Comparison of ENCODE assay signal across 17 cellular contexts in the genomic region with DNA sequence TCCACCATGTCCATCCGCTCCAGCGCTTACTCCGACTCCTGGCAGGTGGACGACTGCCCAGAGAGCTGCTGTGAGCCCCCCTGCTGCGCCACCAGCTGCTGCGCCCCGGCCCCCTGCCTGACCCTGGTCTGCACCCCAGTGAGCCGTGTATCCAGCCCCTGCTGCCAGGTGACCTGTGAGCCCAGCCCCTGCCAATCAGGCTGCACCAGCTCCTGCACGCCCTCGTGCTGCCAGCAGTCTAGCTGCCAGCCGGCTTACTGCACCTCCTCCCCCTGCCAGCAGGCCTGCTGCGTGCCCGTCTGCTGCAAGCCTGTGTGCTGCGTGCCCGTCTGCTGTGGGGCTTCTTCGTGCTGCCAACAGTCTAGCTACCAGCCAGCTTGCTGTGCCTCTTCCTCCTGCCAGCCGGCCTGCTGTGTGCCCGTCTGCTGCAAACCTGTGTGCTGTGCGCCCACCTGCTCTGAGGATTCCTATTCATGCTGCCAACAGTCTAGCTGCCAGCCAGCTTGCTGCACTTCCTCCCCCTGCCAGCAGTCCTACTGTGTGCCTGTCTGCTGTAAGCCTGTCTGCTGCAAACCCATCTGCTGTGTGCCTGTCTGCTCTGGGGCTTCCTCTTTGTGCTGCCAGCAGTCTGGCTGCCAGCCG. TPM values are rescaled to one million over a fixed set of nuclear protein-coding genes. Genes with fewer than 3 reads are reported as not detected.
A peak's percentile ranks its signal among the peaks of the same experiment; 100 is the strongest.
DNase-seq lines count a peak whose midpoint lies in the region; ATAC-seq, FAIRE-seq and TF ChIP-seq lines count a peak whose summit lies in the region.
"Not testable (repeated sequence)": the region's sequence is repeated elsewhere in the genome, so short reads cannot be mapped to it uniquely, and the experiment has no call there.
"Had no signal": no experiment of that assay in that cellular context is flagged by ENCODE, and none has a peak within 500 bp of the region (broad histone marks: within the 10 kb centered on the region; RNA-seq: fewer than 3 reads in every experiment).

No MANE protein-coding gene starts in this region.

- not testable (repeated sequence) for H3T11ph ChIP-seq in H9 (ENCODE audit: low read length)

- not testable (repeated sequence) for H3K27me3 Mint-ChIP-seq in CD8-positive, alpha-beta memory T cell; activated naive CD4-positive, alpha-beta T cell treated with anti-CD3 and anti-CD28 coated beads, Interleukin-2, amount 50 U/mL, for 24 hours; naive thymus-derived CD8-positive, alpha-beta T cell
- peaks cover 13% of the 10 kb centered on the region for H3K27me3 Mint-ChIP-seq in H9 (ENCODE audit: low read depth)

- H3K27me3 ChIP-seq in CD8-positive, alpha-beta memory T cell (ENCODE audit: insufficient read depth, low read length, poor library complexity, severe bottlenecking); H9 (ENCODE audit: insufficient read depth, low read length); H1 (replicated peaks in 1 of 4; ENCODE audit: control insufficient read depth in 3 of 4, extremely low read depth in 1 of 4, insufficient read depth in 3 of 4, low read length in 3 of 4): not testable (repeated sequence)

- peak overlapping the region in 5 of 8 donors; percentile 29 to 83 (median 66) for H3K27ac Mint-ChIP-seq in CD8-positive, alpha-beta memory T cell
- peak overlapping the region in 2 of 3 experiments; percentile 56 to 57; a peak in 2 of 7 replicates for H3K27ac Mint-ChIP-seq in H9
- H3K27ac Mint-ChIP-seq in activated naive CD4-positive, alpha-beta T cell treated with anti-CD3 and anti-CD28 coated beads, Interleukin-2, amount 50 U/mL, for 24 hours, result peak overlapping the region; percentile 59
- peak overlapping the region in 7 of 10 donors; percentile 31 to 81 (median 58) for H3K27ac Mint-ChIP-seq in naive thymus-derived CD8-positive, alpha-beta T cell

- not testable (repeated sequence) for H2BK5ac ChIP-seq in H9 (ENCODE audit: insufficient read length, low read length); H1 (ENCODE audit: low read depth, low read length)

- not testable (repeated sequence) for H4K8ac ChIP-seq in H9 (replicated peaks; ENCODE audit: insufficient read length, low read depth, low read length); H1 (ENCODE audit: extremely low read depth, insufficient read depth, low read length)

- H4K5ac ChIP-seq in H9 (ENCODE audit: insufficient read length, low read depth, low read length); H1 (ENCODE audit: insufficient read length, low read depth, low read length): not testable (repeated sequence)

- not testable (repeated sequence) for H2BK15ac ChIP-seq in H9 (ENCODE audit: low read depth, low read length); H1 (ENCODE audit: low read length)

- peaks cover 28 to 52% (median 46%) of the 10 kb centered on the region in 5 donors for H3K9me3 Mint-ChIP-seq in CD8-positive, alpha-beta memory T cell
- peaks cover 41 to 44% of the 10 kb centered on the region in 2 experiments for H3K9me3 Mint-ChIP-seq in H9
- peaks cover 42% of the 10 kb centered on the region for H3K9me3 Mint-ChIP-seq in activated naive CD4-positive, alpha-beta T cell treated with anti-CD3 and anti-CD28 coated beads, Interleukin-2, amount 50 U/mL, for 24 hours
- peaks cover 17 to 60% (median 53%) of the 10 kb centered on the region in 9 donors for H3K9me3 Mint-ChIP-seq in naive thymus-derived CD8-positive, alpha-beta T cell

- H2BK20ac ChIP-seq in H9 (ENCODE audit: low read depth, low read length, poor library complexity, severe bottlenecking); H1 (ENCODE audit: low read length): not testable (repeated sequence)

- not testable (repeated sequence) for H4K20me1 ChIP-seq in H9 (ENCODE audit: control insufficient read depth, insufficient read depth, insufficient read length); H1 (replicated peaks in 1 of 2; ENCODE audit: control insufficient read depth in 1 of 2, insufficient read depth in 2 of 2, low read length in 2 of 2)

- TF ChIP-seq POLR2A in H1 (IDR thresholded peaks at IDR 0.05; ENCODE audit: control extremely low read depth in 1 of 2, low read depth in 2 of 2, low read length in 2 of 2), result not testable (repeated sequence)

- not testable (repeated sequence) for ATAC-seq in naive thymus-derived CD8-positive, alpha-beta T cell

- not testable (repeated sequence) for H3K9me3 ChIP-seq in CD8-positive, alpha-beta memory T cell (ENCODE audit: low read length); H9 (ENCODE audit: control insufficient read depth, low read depth, low read length)
- peaks cover 16% of the 10 kb centered on the region in 2 experiments for H3K9me3 ChIP-seq in H1 (ENCODE audit: insufficient read depth in 2 of 2, low read depth in 1 of 2, low read length in 1 of 2)

- H3K27ac ChIP-seq in CD8-positive, alpha-beta memory T cell (ENCODE audit: low read depth, low read length); H9 (ENCODE audit: insufficient read length, low read depth, low read length); H1 (ENCODE audit: low read depth, low read length): not testable (repeated sequence)

- not testable (repeated sequence) for TF ChIP-seq CTCF in H9 (conservative IDR thresholded peaks at IDR 0.05); H1 (IDR thresholded peaks at IDR 0.05; ENCODE audit: control extremely low read depth in 1 of 3, insufficient read depth in 1 of 3, low read depth in 1 of 3, low read length in 3 of 3)

- not testable (repeated sequence) for H4K91ac ChIP-seq in H9 (ENCODE audit: insufficient read length, low read depth, low read length); H1 (replicated peaks; ENCODE audit: insufficient read length, low read length)

- CTCF ChIA-PET in CD8-positive, alpha-beta memory T cell (lab: Charles Lee), result not testable (repeated sequence)
- CTCF ChIA-PET in H1 (lab: Charles Lee; ENCODE audit: partially characterized antibody), result interaction anchor here (0.6 to 2.5 kb wide), 6 partner anchors 8 to 395 kb away, joined by 3 to 9 read pairs (median 3); no protein-coding TSS in a partner anchor

- not testable (repeated sequence) for H3K79me2 ChIP-seq in H9 (ENCODE audit: insufficient read depth, low read length); H1 (ENCODE audit: control insufficient read depth in 1 of 2, insufficient read depth in 2 of 2, low read length in 2 of 2)

- not testable (repeated sequence) for H3K79me1 ChIP-seq in H9 (ENCODE audit: insufficient read depth, low read depth, low read length, poor library complexity, severe bottlenecking); H1 (ENCODE audit: low read depth, low read length)

- peaks cover 30% of the 10 kb centered on the region for H3K4me1 ChIP-seq in CD8-positive, alpha-beta memory T cell (ENCODE audit: insufficient read depth, low read length)
- not testable (repeated sequence) for H3K4me1 ChIP-seq in H9 (ENCODE audit: insufficient read depth, low read length); H1 (replicated peaks in 1 of 4; ENCODE audit: control insufficient read depth in 3 of 4, insufficient read depth in 4 of 4, low read length in 3 of 4)

- not testable (repeated sequence) for H2AFZ ChIP-seq in H9 (ENCODE audit: low read length); H1 (ENCODE audit: low read length)

- H2BK12ac ChIP-seq in H9 (ENCODE audit: insufficient read length, low read depth, low read length); H1 (ENCODE audit: low read depth, low read length): not testable (repeated sequence)

- FAIRE-seq in H1 (lab: Jason Lieb, UNC), result not testable (repeated sequence)

- H3K4me1 Mint-ChIP-seq in CD8-positive, alpha-beta memory T cell, result peaks cover 44 to 59% (median 46%) of the 10 kb centered on the region in 3 donors
- H3K4me1 Mint-ChIP-seq in H9, result not testable (repeated sequence)
- H3K4me1 Mint-ChIP-seq in activated naive CD4-positive, alpha-beta T cell treated with anti-CD3 and anti-CD28 coated beads, Interleukin-2, amount 50 U/mL, for 24 hours, result peaks cover 38% of the 10 kb centered on the region
- peaks cover 22 to 53% (median 44%) of the 10 kb centered on the region in 4 donors for H3K4me1 Mint-ChIP-seq in naive thymus-derived CD8-positive, alpha-beta T cell

- not testable (repeated sequence) for DNase-seq in CD8-positive, alpha-beta memory T cell; H9; naive thymus-derived CD8-positive, alpha-beta T cell
- DNase-seq in NCI-H146 treated with DMSO at 0.1 percent for 48 hours (lab: John Stamatoyannopoulos, UW; ENCODE audit: unreplicated experiment) (peak; percentile 54), cerebellar cortex (ENCODE audit: low spot score) (peak; percentile 5), H1 (ENCODE audit: low read depth in 1 of 2, low spot score in 2 of 2) (peak in 1 of 2 experiments; percentile 42), posterior vena cava (ENCODE audit: low spot score) (peak; percentile 44)

- no CpG with 5 or more reads among the region's 20 CpGs for WGBS in H9 (ENCODE audit: extremely low coverage, insufficient read length, low lambda C conversion rate)
- WGBS in H1 (ENCODE audit: extremely low coverage in 1 of 2, insufficient coverage in 1 of 2, insufficient read length in 1 of 2, insufficient replicate concordance in 2 of 2, low coverage in 1 of 2, low lambda C conversion rate in 2 of 2, missing lambda C conversion rate in 1 of 2), 2 experiments, result 83% methylated on average over 15 of the region's 20 CpGs; no CpG with 5 or more reads in 1 of the 2 experiments

- H3K4me3 Mint-ChIP-seq in CD8-positive, alpha-beta memory T cell, result peak overlapping the region in 2 of 7 donors; percentile 15 to 22
- H3K4me3 Mint-ChIP-seq in H9; activated naive CD4-positive, alpha-beta T cell treated with anti-CD3 and anti-CD28 coated beads, Interleukin-2, amount 50 U/mL, for 24 hours: not testable (repeated sequence)
- peak overlapping the region in 1 of 10 donors; percentile 13 for H3K4me3 Mint-ChIP-seq in naive thymus-derived CD8-positive, alpha-beta T cell

- not testable (repeated sequence) for H3K18ac ChIP-seq in H9 (ENCODE audit: insufficient read length, low read depth, low read length); H1 (ENCODE audit: extremely low read depth, low read length)

- intact Hi-C loops in posterior vena cava (cut with DNase I), result not testable (repeated sequence)

- POLR2A ChIA-PET in CD8-positive, alpha-beta memory T cell (lab: Charles Lee), result interaction anchor here (0.7 kb wide), 1 partner anchor 27 kb away, joined by 3 read pairs; a partner anchor contains a TSS
- POLR2A ChIA-PET in H1 (lab: Charles Lee; ENCODE audit: partially characterized antibody), result not testable (repeated sequence)
- POLR2A ChIA-PET in naive thymus-derived CD8-positive, alpha-beta T cell (lab: Charles Lee), result interaction anchor here (0.8 to 3.3 kb wide), 2 partner anchors 29 to 31 kb away, joined by 3 to 15 read pairs; a partner anchor contains a TSS

- not testable (repeated sequence) for H3K4me3 ChIP-seq in CD8-positive, alpha-beta memory T cell (ENCODE audit: low read length); H1 (ENCODE audit: extremely low read depth in 1 of 4, insufficient read depth in 2 of 4, low read depth in 3 of 4, low read length in 4 of 4)

- not testable (repeated sequence) for TF ChIP-seq EP300 in H1 (IDR thresholded peaks at IDR 0.05; ENCODE audit: borderline replicate concordance in 1 of 2, low read depth in 2 of 2, low read length in 2 of 2)

- not testable (repeated sequence) for TF ChIP-seq RAD21 in H1 (IDR thresholded peaks at IDR 0.05 in 1 of 2, conservative IDR thresholded peaks at IDR 0.05 in 1 of 2; ENCODE audit: low read depth in 2 of 2, low read length in 2 of 2)

- not testable (repeated sequence) for H3K14ac ChIP-seq in H9 (ENCODE audit: insufficient read depth, low read length); H1 (ENCODE audit: insufficient read length)

- not testable (repeated sequence) for H3K56ac ChIP-seq in H9 (ENCODE audit: insufficient read length, low read depth, low read length); H1 (replicated peaks; ENCODE audit: insufficient read length, low read depth, low read length)

- H3K36me3 ChIP-seq in CD8-positive, alpha-beta memory T cell (ENCODE audit: insufficient read depth, low read length); H1 (ENCODE audit: control insufficient read depth in 2 of 4, insufficient read depth in 4 of 4, low read length in 3 of 4): not testable (repeated sequence)

- H3K36me3 Mint-ChIP-seq in CD8-positive, alpha-beta memory T cell, result peaks cover 9 to 46% (median 20%) of the 10 kb centered on the region in 3 donors
- peaks cover 14 to 38% (median 23%) of the 10 kb centered on the region in 3 experiments; a peak in 6 of 7 replicates for H3K36me3 Mint-ChIP-seq in H9 (ENCODE audit: insufficient read depth in 1 of 3, low read depth in 3 of 3)
- H3K36me3 Mint-ChIP-seq in activated naive CD4-positive, alpha-beta T cell treated with anti-CD3 and anti-CD28 coated beads, Interleukin-2, amount 50 U/mL, for 24 hours, result peaks cover 22% of the 10 kb centered on the region
- peaks cover 2 to 48% (median 43%) of the 10 kb centered on the region in 3 donors for H3K36me3 Mint-ChIP-seq in naive thymus-derived CD8-positive, alpha-beta T cell

- not testable (repeated sequence) for H2AK5ac ChIP-seq in H9 (ENCODE audit: insufficient read length, low read length); H1 (ENCODE audit: low read depth, low read length)

- not testable (repeated sequence) for H3K23me2 ChIP-seq in H9 (ENCODE audit: insufficient read length, low read depth, low read length, poor library complexity, severe bottlenecking); H1 (ENCODE audit: low read depth, low read length)

- H3K4me2 ChIP-seq in H9 (ENCODE audit: insufficient read depth, insufficient read length, low read length); H1 (ENCODE audit: insufficient read depth in 1 of 2, low read depth in 2 of 2, low read length in 2 of 2): not testable (repeated sequence)

- not testable (repeated sequence) for H2BK120ac ChIP-seq in H9 (ENCODE audit: low read depth, low read length, poor library complexity, severe bottlenecking); H1 (replicated peaks; ENCODE audit: low read depth, low read length)

- H3K4ac ChIP-seq in H9 (ENCODE audit: low read depth, low read length); H1 (replicated peaks; ENCODE audit: insufficient read length, low read depth, low read length): not testable (repeated sequence)

- not testable (repeated sequence) for H3K9ac ChIP-seq in H9 (ENCODE audit: extremely low read depth, insufficient read length, low read length); H1 (replicated peaks in 1 of 4; ENCODE audit: extremely low read depth in 1 of 4, low read depth in 3 of 4, low read length in 3 of 4)

- not testable (repeated sequence) for H3K23ac ChIP-seq in H9 (ENCODE audit: insufficient read length, low read depth, low read length); H1 (ENCODE audit: insufficient read length)

RNA-seq across cellular contexts. Expression of a gene that starts 0.4 kb away (rescaled TPM):
- total RNA-seq in CD8-positive, alpha-beta memory T cell, result not detected
- polyA plus RNA-seq in CD8-positive, alpha-beta memory T cell, result not detected
- total RNA-seq in H9 (2021) (not detected in 2 replicates), posterior vena cava (not detected)
- not detected in 2 replicates for total RNA-seq in H1 (2021; fragmentation: NEBNext Ultra II Directional; extraction: Animal tissue kit (Norgen Biotek cat#: 25700))
- polyA plus RNA-seq in H1 (2011; rRNA removed), result not detected in 2 replicates
- polyA plus RNA-seq in H1 (2011; cell fraction: cytosol; rRNA removed), result not detected
- polyA plus RNA-seq in H1 (2011; cell fraction: nucleus; rRNA removed), result not detected
- polyA plus RNA-seq in H1 (2012, experiment 1 of 2), result not detected in 4 replicates
- polyA plus RNA-seq in H1 (2012, experiment 2 of 2), result not detected
- polyA plus RNA-seq in H1 (2013, experiment 1 of 2), result not detected
- not detected for polyA plus RNA-seq in H1 (2013, experiment 2 of 2)
- not detected in 2 replicates for polyA minus RNA-seq in H1 (2011; rRNA and poly(A)+ RNA removed)
- polyA minus RNA-seq in H1 (2011; cell fraction: cytosol; rRNA and poly(A)+ RNA removed), result not detected
- not detected for polyA minus RNA-seq in H1 (2011; cell fraction: nucleus; rRNA and poly(A)+ RNA removed)
- total RNA-seq in naive thymus-derived CD8-positive, alpha-beta T cell, result not detected
- polyA plus RNA-seq in naive thymus-derived CD8-positive, alpha-beta T cell, result not detected
- total RNA-seq: A673; CD8-positive, alpha-beta T cell; Daoy; GM23338; H7; HepG2 had no signal
- polyA plus RNA-seq: AG04450, CD14-positive monocyte, GM23338, HepG2, IgD-negative memory B cell had no signal

RNA-seq across cellular contexts. Expression of a gene that starts 9.9 kb away (rescaled TPM):
- not detected for total RNA-seq in CD8-positive, alpha-beta memory T cell
- not detected for polyA plus RNA-seq in CD8-positive, alpha-beta memory T cell
- total RNA-seq in H9 (2021), result not detected in 2 replicates
- total RNA-seq in H1 (2021; fragmentation: NEBNext Ultra II Directional; extraction: Animal tissue kit (Norgen Biotek cat#: 25700)), result not detected in 2 replicates
- not detected in 2 replicates for polyA plus RNA-seq in H1 (2011; rRNA removed)
- polyA plus RNA-seq in H1 (2011; cell fraction: cytosol; rRNA removed), result not detected
- not detected for polyA plus RNA-seq in H1 (2011; cell fraction: nucleus; rRNA removed)
- 0.20 TPM in 1 of 4 replicates, not detected in the others for polyA plus RNA-seq in H1 (2012, experiment 1 of 2)
- not detected for polyA plus RNA-seq in H1 (2012, experiment 2 of 2)
- polyA plus RNA-seq in H1 (2013, experiment 1 of 2), result not detected
- polyA plus RNA-seq in H1 (2013, experiment 2 of 2), result not detected
- polyA minus RNA-seq in H1 (2011; rRNA and poly(A)+ RNA removed), result not detected in 2 replicates
- not detected for polyA minus RNA-seq in H1 (2011; cell fraction: cytosol; rRNA and poly(A)+ RNA removed)
- polyA minus RNA-seq in H1 (2011; cell fraction: nucleus; rRNA and poly(A)+ RNA removed), result not detected
- not detected for total RNA-seq in naive thymus-derived CD8-positive, alpha-beta T cell
- not detected for polyA plus RNA-seq in naive thymus-derived CD8-positive, alpha-beta T cell
- total RNA-seq in posterior vena cava, result not detected
- total RNA-seq: A673; CD8-positive, alpha-beta T cell; Daoy; GM23338; H7; HepG2 had no signal
- polyA plus RNA-seq: AG04450, CD14-positive monocyte, GM23338, HepG2, IgD-negative memory B cell had no signal

RNA-seq across cellular contexts. Expression of a gene that starts 15.4 kb away (rescaled TPM):
- total RNA-seq in CD8-positive, alpha-beta memory T cell, result not detected
- not detected for polyA plus RNA-seq in CD8-positive, alpha-beta memory T cell
- total RNA-seq in H9 (2021) (not detected in 2 replicates), posterior vena cava (not detected)
- not detected in 2 replicates for total RNA-seq in H1 (2021; fragmentation: NEBNext Ultra II Directional; extraction: Animal tissue kit (Norgen Biotek cat#: 25700))
- polyA plus RNA-seq in H1 (2011; rRNA removed), result not detected in 2 replicates
- not detected for polyA plus RNA-seq in H1 (2011; cell fraction: cytosol; rRNA removed)
- not detected for polyA plus RNA-seq in H1 (2011; cell fraction: nucleus; rRNA removed)
- polyA plus RNA-seq in H1 (2012, experiment 1 of 2), result not detected in 4 replicates
- not detected for polyA plus RNA-seq in H1 (2012, experiment 2 of 2)
- not detected for polyA plus RNA-seq in H1 (2013, experiment 1 of 2)
- not detected for polyA plus RNA-seq in H1 (2013, experiment 2 of 2)
- not detected in 2 replicates for polyA minus RNA-seq in H1 (2011; rRNA and poly(A)+ RNA removed)
- polyA minus RNA-seq in H1 (2011; cell fraction: cytosol; rRNA and poly(A)+ RNA removed), result not detected
- not detected for polyA minus RNA-seq in H1 (2011; cell fraction: nucleus; rRNA and poly(A)+ RNA removed)
- not detected for total RNA-seq in naive thymus-derived CD8-positive, alpha-beta T cell
- polyA plus RNA-seq in naive thymus-derived CD8-positive, alpha-beta T cell, result not detected
- total RNA-seq: A673; CD8-positive, alpha-beta T cell; Daoy; GM23338; H7; HepG2 had no signal
- polyA plus RNA-seq: AG04450, CD14-positive monocyte, GM23338, HepG2, IgD-negative memory B cell had no signal

RNA-seq across cellular contexts. Expression of a gene that starts 18.9 kb away (rescaled TPM):
- total RNA-seq in CD8-positive, alpha-beta memory T cell, result not detected
- polyA plus RNA-seq in CD8-positive, alpha-beta memory T cell, result not detected
- not detected in 2 replicates for total RNA-seq in H9 (2021)
- total RNA-seq in H1 (2021; fragmentation: NEBNext Ultra II Directional; extraction: Animal tissue kit (Norgen Biotek cat#: 25700)), result not detected in 2 replicates
- not detected in 2 replicates for polyA plus RNA-seq in H1 (2011; rRNA removed)
- polyA plus RNA-seq in H1 (2011; cell fraction: cytosol; rRNA removed), result not detected
- not detected for polyA plus RNA-seq in H1 (2011; cell fraction: nucleus; rRNA removed)
- polyA plus RNA-seq in H1 (2012, experiment 1 of 2), result not detected in 4 replicates
- not detected for polyA plus RNA-seq in H1 (2012, experiment 2 of 2)
- not detected for polyA plus RNA-seq in H1 (2013, experiment 1 of 2)
- polyA plus RNA-seq in H1 (2013, experiment 2 of 2), result not detected
- polyA minus RNA-seq in H1 (2011; rRNA and poly(A)+ RNA removed), result not detected in 2 replicates
- not detected for polyA minus RNA-seq in H1 (2011; cell fraction: cytosol; rRNA and poly(A)+ RNA removed)
- polyA minus RNA-seq in H1 (2011; cell fraction: nucleus; rRNA and poly(A)+ RNA removed), result not detected
- total RNA-seq in naive thymus-derived CD8-positive, alpha-beta T cell, result not detected
- not detected for polyA plus RNA-seq in naive thymus-derived CD8-positive, alpha-beta T cell
- total RNA-seq in posterior vena cava, result not detected
- total RNA-seq: A673; CD8-positive, alpha-beta T cell; Daoy; GM23338; H7; HepG2 had no signal
- polyA plus RNA-seq: AG04450, CD14-positive monocyte, GM23338, HepG2, IgD-negative memory B cell had no signal

RNA-seq across cellular contexts. Expression of a gene that starts 26.9 kb away (rescaled TPM):
- total RNA-seq in CD8-positive, alpha-beta memory T cell, result not detected
- polyA plus RNA-seq in CD8-positive, alpha-beta memory T cell, result not detected
- total RNA-seq in H9 (2021) (not detected in 2 replicates), posterior vena cava (not detected)
- not detected in 2 replicates for total RNA-seq in H1 (2021; fragmentation: NEBNext Ultra II Directional; extraction: Animal tissue kit (Norgen Biotek cat#: 25700))
- polyA plus RNA-seq in H1 (2011; rRNA removed), result not detected in 2 replicates
- polyA plus RNA-seq in H1 (2011; cell fraction: cytosol; rRNA removed), result not detected
- 0.13 TPM for polyA plus RNA-seq in H1 (2011; cell fraction: nucleus; rRNA removed)
- not detected in 4 replicates for polyA plus RNA-seq in H1 (2012, experiment 1 of 2)
- polyA plus RNA-seq in H1 (2012, experiment 2 of 2), result not detected
- not detected for polyA plus RNA-seq in H1 (2013, experiment 1 of 2)
- polyA plus RNA-seq in H1 (2013, experiment 2 of 2), result not detected
- 0.10 TPM in 1 of 2 replicates, not detected in the other for polyA minus RNA-seq in H1 (2011; rRNA and poly(A)+ RNA removed)
- polyA minus RNA-seq in H1 (2011; cell fraction: cytosol; rRNA and poly(A)+ RNA removed), result not detected
- not detected for polyA minus RNA-seq in H1 (2011; cell fraction: nucleus; rRNA and poly(A)+ RNA removed)
- not detected for total RNA-seq in naive thymus-derived CD8-positive, alpha-beta T cell
- polyA plus RNA-seq in naive thymus-derived CD8-positive, alpha-beta T cell, result not detected
- total RNA-seq: A673; CD8-positive, alpha-beta T cell; Daoy; GM23338; H7; HepG2 had no signal
- polyA plus RNA-seq: AG04450, CD14-positive monocyte, GM23338, HepG2, IgD-negative memory B cell had no signal
